In the genomic region with DNA sequence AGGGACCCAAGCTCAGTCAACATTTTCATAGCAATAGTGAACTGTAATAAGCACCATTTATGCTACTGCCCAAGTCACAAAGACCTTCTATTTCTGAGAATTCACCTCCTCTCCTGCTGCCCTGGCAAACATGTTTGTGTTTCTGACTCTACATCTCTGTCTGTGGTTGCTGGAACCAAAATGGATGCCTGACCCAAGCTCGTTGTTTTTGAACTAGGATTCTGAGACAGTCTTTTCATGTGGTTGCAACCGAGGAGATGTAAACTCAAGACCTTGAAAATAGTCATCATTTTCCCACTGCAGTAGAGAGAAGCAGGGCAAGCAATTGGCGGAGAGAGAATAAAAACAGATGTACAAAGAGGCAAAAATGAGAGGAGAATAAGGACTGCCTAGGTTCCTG, we compare ENCODE assay signal across 28 cellular contexts.
"Had no signal": no experiment of that assay in that cellular context is flagged by ENCODE, and none has a peak within 500 bp of the region (broad histone marks: within the 10 kb centered on the region; RNA-seq: fewer than 3 reads in every experiment).

No MANE protein-coding gene starts in this region.

- DNase-seq: colonic mucosa; cortex of kidney; effector CD8-positive, alpha-beta T cell; effector memory CD8-positive, alpha-beta T cell; endodermal cell; erythroblast; esophagus squamous epithelium; foreskin fibroblast; foreskin melanocyte; gastrocnemius medialis; glutamatergic neuron; head of caudate nucleus; heart right ventricle; hippocampal formation; left cardiac atrium; left lung; left ventricle myocardium superior; lower lobe of right lung; mesenchymal stem cell; mucosa of descending colon; naive B cell had no signal

- H3K9me3 Mint-ChIP-seq: endodermal cell had no signal

- H3K4me3 Mint-ChIP-seq: dendritic cell treated with granulocyte-macrophage colony-stimulating factor and Interleukin-4, amounts not matched to agents 40 ng/mL and 50 ng/mL, for 4 days; effector memory CD8-positive, alpha-beta T cell; endodermal cell; mesothelial cell of epicardium; naive B cell had no signal

- H3K9me3 ChIP-seq: colonic mucosa, esophagus squamous epithelium, gastrocnemius medialis, lower lobe of right lung had no signal

- H3K4me3 ChIP-seq: colonic mucosa, esophagus squamous epithelium, gastrocnemius medialis, heart right ventricle, left lung, lower lobe of right lung, mucosa of descending colon had no signal

- FAIRE-seq: endometrium, islet of Langerhans, keratinocyte had no signal

- H3K27ac ChIP-seq: colonic mucosa, epithelial cell of prostate, esophagus squamous epithelium, gastrocnemius medialis, heart right ventricle, left lung, lower lobe of right lung had no signal

- H3K4me1 ChIP-seq: colonic mucosa, esophagus squamous epithelium, gastrocnemius medialis, heart right ventricle, left lung, lower lobe of right lung had no signal

- H3K27me3 Mint-ChIP-seq: dendritic cell treated with granulocyte-macrophage colony-stimulating factor and Interleukin-4, amounts not matched to agents 40 ng/mL and 50 ng/mL, for 4 days; effector memory CD8-positive, alpha-beta T cell; naive B cell had no signal

- H3K27ac Mint-ChIP-seq: dendritic cell treated with granulocyte-macrophage colony-stimulating factor and Interleukin-4, amounts not matched to agents 40 ng/mL and 50 ng/mL, for 4 days; effector memory CD8-positive, alpha-beta T cell; endodermal cell; mesothelial cell of epicardium; naive B cell had no signal

- H3K36me3 ChIP-seq: colonic mucosa, gastrocnemius medialis, lower lobe of right lung had no signal

- H3K4me1 Mint-ChIP-seq: endodermal cell, mesothelial cell of epicardium, naive B cell had no signal

- ATAC-seq: effector memory CD8-positive, alpha-beta T cell; esophagus mucosa; gastrocnemius medialis; heart right ventricle; left cardiac atrium; left lung; left ventricle myocardium superior; lower lobe of right lung; mucosa of descending colon had no signal

- H3K27me3 ChIP-seq: colonic mucosa, esophagus squamous epithelium, gastrocnemius medialis, heart right ventricle, left lung had no signal
